31 cellular contexts compared by ENCODE assay signal in the genomic region with DNA sequence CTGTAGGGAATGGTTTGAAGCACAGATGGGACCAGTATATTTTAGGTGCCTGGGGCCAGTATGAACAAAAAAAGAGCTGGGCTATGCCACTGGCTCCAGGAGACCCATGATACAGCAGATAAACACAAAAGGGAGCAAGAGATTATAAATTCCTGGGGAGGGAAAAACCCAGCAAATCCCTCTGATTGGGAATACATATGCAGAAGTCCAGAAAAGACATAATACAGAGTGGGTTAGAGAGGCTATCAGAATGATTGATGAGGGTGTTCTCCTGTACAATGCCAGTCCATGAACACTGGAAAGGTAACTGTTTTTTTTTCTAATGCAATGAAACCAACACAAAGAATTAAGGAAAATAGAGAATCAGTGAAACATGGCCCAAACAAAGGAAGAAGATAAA. TPM values are rescaled to one million over a fixed set of nuclear protein-coding genes. Genes with fewer than 3 reads are reported as not detected.
"Had no signal": no experiment of that assay in that cellular context is flagged by ENCODE, and none has a peak within 500 bp of the region (broad histone marks: within the 10 kb centered on the region; RNA-seq: fewer than 3 reads in every experiment).

No MANE protein-coding gene starts in this region.

- H3K4me3 Mint-ChIP-seq: activated CD4-positive, alpha-beta memory T cell treated with anti-CD3 and anti-CD28 coated beads, Interleukin-2, amount 10 ng/mL, durations not matched to agents 7 days and 5 days; activated CD4-positive, alpha-beta T cell treated with anti-CD3 and anti-CD28 coated beads, Interleukin-2, amount 10 ng/mL, durations not matched to agents 7 days and 5 days; activated CD8-positive, alpha-beta memory T cell treated with anti-CD3 and anti-CD28 coated beads, Interleukin-2, amount 10 ng/mL, durations not matched to agents 7 days and 5 days; activated naive CD4-positive, alpha-beta T cell treated with anti-CD3 and anti-CD28 coated beads, Interleukin-2, amount 10 ng/mL, durations not matched to agents 7 days and 5 days; activated naive CD8-positive, alpha-beta T cell; activated T-helper 1 cell treated with anti-CD3 and anti-CD28 coated beads, Interleukin-12 subunit alpha, Interleukin-12 subunit beta, Interleukin-2, Interleukin-4 antibody, amounts not matched to agents 30 ng/mL and 10 ng/mL and 1 ng/mL, durations not matched to agents 14 hours and 24 hours and 36 hours; central memory CD8-positive, alpha-beta T cell; dendritic cell treated with granulocyte-macrophage colony-stimulating factor and Interleukin-4, amounts not matched to agents 40 ng/mL and 50 ng/mL, for 4 days; WTC11 had no signal

- H3K9me3 Mint-ChIP-seq: activated CD4-positive, alpha-beta memory T cell treated with anti-CD3 and anti-CD28 coated beads, Interleukin-2, amount 10 ng/mL, durations not matched to agents 7 days and 5 days; activated CD4-positive, alpha-beta T cell treated with anti-CD3 and anti-CD28 coated beads, Interleukin-2, amount 10 ng/mL, durations not matched to agents 7 days and 5 days; activated naive CD4-positive, alpha-beta T cell treated with anti-CD3 and anti-CD28 coated beads, Interleukin-2, amount 10 ng/mL, durations not matched to agents 7 days and 5 days; activated T-helper 1 cell treated with anti-CD3 and anti-CD28 coated beads, Interleukin-12 subunit alpha, Interleukin-12 subunit beta, Interleukin-2, Interleukin-4 antibody, amounts not matched to agents 30 ng/mL and 10 ng/mL and 1 ng/mL, durations not matched to agents 14 hours and 24 hours and 36 hours; activated T-helper 2 cell treated with anti-CD3 and anti-CD28 coated beads, Interferon-gamma antibody, Interleukin-2, Interleukin-4, amounts not matched to agents 10 μg/mL and 5 μg/mL and 100 μg/mL, durations not matched to agents 14 hours and 24 hours and 36 hours; central memory CD8-positive, alpha-beta T cell; dendritic cell treated with granulocyte-macrophage colony-stimulating factor and Interleukin-4, amounts not matched to agents 40 ng/mL and 50 ng/mL, for 4 days; WTC11 had no signal

- DNase-seq: activated CD4-positive, alpha-beta memory T cell treated with anti-CD3 and anti-CD28 coated beads, Interleukin-2, amount 10 ng/mL, durations not matched to agents 7 days and 5 days; activated CD4-positive, alpha-beta T cell treated with anti-CD3 and anti-CD28 coated beads for 1 hour; activated CD4-positive, alpha-beta T cell treated with anti-CD3 and anti-CD28 coated beads for 4 hours; activated CD4-positive, alpha-beta T cell treated with anti-CD3 and anti-CD28 coated beads, Interleukin-2, amount 10 ng/mL, durations not matched to agents 7 days and 5 days; activated CD4-positive, alpha-beta T cell treated with anti-CD3 and anti-CD28 coated beads, Interleukin-2, amount 50 U/mL, for 4 hours; activated CD8-positive, alpha-beta memory T cell treated with anti-CD3 and anti-CD28 coated beads, Interleukin-2, amount 10 ng/mL, durations not matched to agents 7 days and 5 days; activated CD8-positive, alpha-beta memory T cell treated with anti-CD3 and anti-CD28 coated beads, Interleukin-2, amount 50 U/mL, for 4 hours; activated effector memory CD4-positive, alpha-beta T cell treated with anti-CD3 and anti-CD28 coated beads, Interleukin-2, amount 50 U/mL, for 16 hours; activated naive CD4-positive, alpha-beta T cell treated with anti-CD3 and anti-CD28 coated beads, Interleukin-2, amount 10 ng/mL, durations not matched to agents 7 days and 5 days; activated T-cell treated with anti-CD3 and anti-CD28 coated beads for 4 hours; activated T-cell treated with anti-CD3 and anti-CD28 coated beads, Interleukin-2, amount 50 U/mL, for 48 hours; amniotic stem cell; anterior cingulate cortex; brain microvascular endothelial cell; dorsolateral prefrontal cortex; effector memory CD4-positive, alpha-beta T cell; erythroblast; foreskin keratinocyte; gastrocnemius medialis; glutamatergic neuron; heart left ventricle; T-helper 2 cell had no signal

- H3K27ac Mint-ChIP-seq: activated CD4-positive, alpha-beta memory T cell treated with anti-CD3 and anti-CD28 coated beads, Interleukin-2, amount 10 ng/mL, durations not matched to agents 7 days and 5 days; activated CD8-positive, alpha-beta memory T cell treated with anti-CD3 and anti-CD28 coated beads, Interleukin-2, amount 10 ng/mL, durations not matched to agents 7 days and 5 days; activated naive CD4-positive, alpha-beta T cell treated with anti-CD3 and anti-CD28 coated beads, Interleukin-2, amount 10 ng/mL, durations not matched to agents 7 days and 5 days; activated T-helper 1 cell treated with anti-CD3 and anti-CD28 coated beads, Interleukin-12 subunit alpha, Interleukin-12 subunit beta, Interleukin-2, Interleukin-4 antibody, amounts not matched to agents 30 ng/mL and 10 ng/mL and 1 ng/mL, durations not matched to agents 14 hours and 24 hours and 36 hours; activated T-helper 2 cell treated with anti-CD3 and anti-CD28 coated beads, Interferon-gamma antibody, Interleukin-2, Interleukin-4, amounts not matched to agents 10 μg/mL and 5 μg/mL and 100 μg/mL, durations not matched to agents 14 hours and 24 hours and 36 hours; dendritic cell treated with granulocyte-macrophage colony-stimulating factor and Interleukin-4, amounts not matched to agents 40 ng/mL and 50 ng/mL, for 4 days; WTC11 had no signal

- H3K27me3 Mint-ChIP-seq: activated CD4-positive, alpha-beta memory T cell treated with anti-CD3 and anti-CD28 coated beads, Interleukin-2, amount 10 ng/mL, durations not matched to agents 7 days and 5 days; activated CD4-positive, alpha-beta T cell treated with anti-CD3 and anti-CD28 coated beads, Interleukin-2, amount 10 ng/mL, durations not matched to agents 7 days and 5 days; activated CD8-positive, alpha-beta memory T cell treated with anti-CD3 and anti-CD28 coated beads, Interleukin-2, amount 10 ng/mL, durations not matched to agents 7 days and 5 days; activated naive CD4-positive, alpha-beta T cell treated with anti-CD3 and anti-CD28 coated beads, Interleukin-2, amount 10 ng/mL, durations not matched to agents 7 days and 5 days; activated naive CD8-positive, alpha-beta T cell; central memory CD8-positive, alpha-beta T cell; dendritic cell treated with granulocyte-macrophage colony-stimulating factor and Interleukin-4, amounts not matched to agents 40 ng/mL and 50 ng/mL, for 4 days had no signal

- ATAC-seq: activated CD8-positive, alpha-beta memory T cell treated with anti-CD3 and anti-CD28 coated beads, Interleukin-2, amount 10 ng/mL, durations not matched to agents 7 days and 5 days; foreskin keratinocyte; gastrocnemius medialis; heart left ventricle; WTC11 had no signal

RNA-seq across cellular contexts. Expression of a gene that starts 57.0 kb away (rescaled TPM):
- total RNA-seq: activated CD4-positive, alpha-beta memory T cell treated with anti-CD3 and anti-CD28 coated beads, Interleukin-2, amount 10 ng/mL, durations not matched to agents 7 days and 5 days; activated CD4-positive, alpha-beta T cell treated with anti-CD3 and anti-CD28 coated beads, Interleukin-2, amount 10 ng/mL, durations not matched to agents 7 days and 5 days; activated CD8-positive, alpha-beta memory T cell treated with anti-CD3 and anti-CD28 coated beads for 36 hours; activated CD8-positive, alpha-beta memory T cell treated with anti-CD3 and anti-CD28 coated beads, Interleukin-2, amount 10 ng/mL, durations not matched to agents 7 days and 5 days; activated T-helper 1 cell treated with anti-CD3 and anti-CD28 coated beads, Interleukin-12 subunit alpha, Interleukin-12 subunit beta, Interleukin-2, Interleukin-4 antibody, amounts not matched to agents 30 ng/mL and 10 ng/mL and 1 ng/mL, durations not matched to agents 14 hours and 24 hours and 36 hours; activated T-helper 2 cell treated with anti-CD3 and anti-CD28 coated beads, Interferon-gamma antibody, Interleukin-2, Interleukin-4, amounts not matched to agents 10 μg/mL and 5 μg/mL and 100 μg/mL, durations not matched to agents 14 hours and 24 hours and 36 hours; cerebellum; T-helper 1 cell treated with Interleukin-12 subunit alpha and Interleukin-12 subunit beta and Interleukin-4 antibody, amounts not matched to agents 30 ng/mL and 1 ng/mL, for 36 hours had no signal
